ENCODE assay signal across 35 cellular contexts in the genomic region with DNA sequence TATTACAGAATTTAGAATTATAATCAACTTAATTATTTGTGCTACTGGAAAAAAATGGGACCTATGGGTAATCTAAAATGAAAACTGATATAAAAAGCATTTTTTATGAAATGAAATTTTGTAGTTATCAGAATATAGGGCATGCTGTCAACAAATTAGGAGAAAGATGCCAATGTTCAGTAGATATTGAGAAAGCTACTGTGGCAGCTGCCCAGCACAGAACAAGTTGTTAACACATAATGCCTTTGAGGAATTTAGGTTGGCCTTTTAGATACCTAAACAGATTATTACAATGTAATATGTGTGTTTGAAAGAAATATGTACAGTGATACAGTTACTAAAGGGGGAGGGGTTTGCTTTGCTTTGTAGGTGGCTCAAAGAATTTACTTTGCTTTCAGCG.
"Had no signal": no experiment of that assay in that cellular context is flagged by ENCODE, and none has a peak within 500 bp of the region (broad histone marks: within the 10 kb centered on the region; RNA-seq: fewer than 3 reads in every experiment).

No MANE protein-coding gene starts in this region.

- DNase-seq: Karpas-422, Kasumi-1, KG1, MG63, MM.1S, MV-4-11, NCI-H1048, NCI-H1092, NCI-H1092 treated with DMSO at 0.1 percent for 48 hours, NCI-H1105, NCI-H1105 treated with DMSO at 0.1 percent for 48 hours, NCI-H1417, NCI-H1417 treated with DMSO at 0.1 percent for 48 hours, NCI-H1436, NCI-H1436 treated with DMSO at 0.1 percent for 48 hours, NCI-H146, NCI-H1694, NCI-H1694 treated with DMSO at 0.1 percent for 48 hours, NCI-H187, NCI-H187 treated with DMSO at 0.1 percent for 48 hours, NCI-H1930, NCI-H2029, NCI-H2029 treated with DMSO at 0.1 percent for 48 hours, NCI-H2081, NCI-H2081 treated with DMSO at 0.1 percent for 48 hours, NCI-H2107, NCI-H2171, NCI-H2171 treated with DMSO at 0.1 percent for 48 hours, NCI-H2227 treated with DMSO at 0.1 percent for 48 hours, NCI-H345, NCI-H446, NCI-H446 treated with DMSO at 0.1 percent for 48 hours, NCI-H510A, NCI-H524 had no signal

- H3K4me2 ChIP-seq: KMS-11 had no signal

- H3K9ac ChIP-seq: KMS-11 had no signal

- H3K36me3 ChIP-seq: MG63 had no signal

- H3K4me3 ChIP-seq: MG63 had no signal

- H3K27me3 ChIP-seq: MG63 had no signal

- H3K9me3 ChIP-seq: MG63 had no signal

- H3K27ac ChIP-seq: KMS-11 had no signal
